In the genomic region with DNA sequence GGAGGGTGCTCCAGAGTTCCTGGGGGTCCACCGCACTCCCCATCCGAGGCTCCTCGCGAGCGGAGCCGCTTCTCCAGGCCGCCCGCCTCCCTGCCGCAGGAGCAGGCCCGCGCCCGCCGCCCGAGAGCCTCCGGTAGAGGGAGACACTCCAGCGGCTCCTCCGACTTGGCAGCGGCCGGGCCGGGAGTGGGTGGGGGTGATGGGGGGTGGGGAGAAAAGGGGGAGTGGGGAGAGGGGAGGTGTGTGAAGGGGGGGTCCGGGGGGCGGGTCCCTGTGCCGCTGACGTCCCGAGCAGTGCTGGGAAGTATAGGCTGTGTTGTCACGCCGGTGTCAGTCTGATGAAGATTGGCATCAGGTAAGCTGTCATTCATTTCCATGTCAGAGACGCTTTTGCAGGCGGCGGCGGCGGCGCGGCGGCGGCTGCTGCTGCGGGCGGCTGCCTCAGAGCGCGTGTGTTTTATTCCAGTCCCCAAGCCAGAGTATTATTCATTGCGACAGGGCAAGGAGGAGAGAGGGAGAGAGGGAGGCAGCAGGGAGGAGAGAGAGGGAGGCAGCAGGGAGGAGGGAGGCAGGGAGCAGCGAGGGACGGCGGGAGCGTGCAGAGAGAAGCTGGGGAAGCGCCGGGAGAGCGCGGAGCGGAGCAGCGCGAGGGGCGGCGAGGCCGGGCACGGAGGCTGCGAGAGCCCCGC, we compare ENCODE assay signal across 1 cellular context.
TF ChIP-seq lines count a peak whose summit lies in the region.

A gene with protein sequence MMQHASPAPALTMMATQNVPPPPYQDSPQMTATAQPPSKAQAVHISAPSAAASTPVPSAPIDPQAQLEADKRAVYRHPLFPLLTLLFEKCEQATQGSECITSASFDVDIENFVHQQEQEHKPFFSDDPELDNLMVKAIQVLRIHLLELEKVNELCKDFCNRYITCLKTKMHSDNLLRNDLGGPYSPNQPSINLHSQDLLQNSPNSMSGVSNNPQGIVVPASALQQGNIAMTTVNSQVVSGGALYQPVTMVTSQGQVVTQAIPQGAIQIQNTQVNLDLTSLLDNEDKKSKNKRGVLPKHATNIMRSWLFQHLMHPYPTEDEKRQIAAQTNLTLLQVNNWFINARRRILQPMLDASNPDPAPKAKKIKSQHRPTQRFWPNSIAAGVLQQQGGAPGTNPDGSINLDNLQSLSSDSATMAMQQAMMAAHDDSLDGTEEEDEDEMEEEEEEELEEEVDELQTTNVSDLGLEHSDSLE (plus strand): TSS at position 330 of the 689 bp plus-strand sequence. CDS start 186,555 bp downstream, outside the sequence.

TF ChIP-seq in GM12878, 131 proteins besides CTCF, POLR2A, EP300 and RAD21 (continued from another document):
- TF ChIP-seq, protein P1, sequence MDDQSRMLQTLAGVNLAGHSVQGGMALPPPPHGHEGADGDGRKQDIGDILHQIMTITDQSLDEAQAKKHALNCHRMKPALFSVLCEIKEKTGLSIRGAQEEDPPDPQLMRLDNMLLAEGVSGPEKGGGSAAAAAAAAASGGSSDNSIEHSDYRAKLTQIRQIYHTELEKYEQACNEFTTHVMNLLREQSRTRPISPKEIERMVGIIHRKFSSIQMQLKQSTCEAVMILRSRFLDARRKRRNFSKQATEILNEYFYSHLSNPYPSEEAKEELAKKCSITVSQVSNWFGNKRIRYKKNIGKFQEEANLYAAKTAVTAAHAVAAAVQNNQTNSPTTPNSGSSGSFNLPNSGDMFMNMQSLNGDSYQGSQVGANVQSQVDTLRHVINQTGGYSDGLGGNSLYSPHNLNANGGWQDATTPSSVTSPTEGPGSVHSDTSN (IDR thresholded peaks at IDR 0.05; ENCODE audit: insufficient replicate concordance, low read depth, low read length): peak; percentile 73
- no peak for TF ChIP-seq HDAC2 (IDR thresholded peaks at IDR 0.05)
